In genomic region chr2:160407393-160408204, GRCh38 we compare ENCODE assay signal across 8 cellular contexts.
DNase-seq lines count a peak whose midpoint lies in the region; ATAC-seq, FAIRE-seq and TF ChIP-seq lines count a peak whose summit lies in the region.

No MANE protein-coding gene starts in this region.

- peaks cover 63% of the 10 kb centered on the region for H3K4me1 Mint-ChIP-seq in Calu3 (ENCODE audit: low read depth, unreplicated experiment)
- H3K4me1 Mint-ChIP-seq in T-helper 2 cell treated with Interferon-gamma antibody and Interleukin-4, amounts not matched to agents 5 μg/mL and 100 μg/mL, for 36 hours (ENCODE audit: low read depth), result peaks cover 73% of the 10 kb centered on the region

- no TSS peak for BruUV-seq in Calu3 (replicated peaks; lab: Mats Ljungman, UMichigan)
- BruUV-seq in K562 (replicated peaks; lab: Mats Ljungman, UMichigan), result no TSS peak

- peak overlapping the region; percentile 55 for H3K27ac Mint-ChIP-seq in Calu3 (ENCODE audit: unreplicated experiment)
- H3K27ac Mint-ChIP-seq in T-helper 2 cell treated with Interferon-gamma antibody and Interleukin-4, amounts not matched to agents 5 μg/mL and 100 μg/mL, for 36 hours, result peak overlapping the region; percentile 81

- TF ChIP-seq POLR2A in K562 (conservative IDR thresholded peaks at IDR 0.05), result no peak

- POLR2A ChIA-PET in K562 (lab: Yijun Ruan, JAX), result no interaction called here

- H3K36me3 ChIP-seq in K562 (ENCODE audit: control insufficient read depth, insufficient read depth, low read length) (no peaks in the 10 kb centered on the region), iPS-20b (ENCODE audit: insufficient read depth, low read depth, low read length) (no peaks in the 10 kb centered on the region), small intestine (ENCODE audit: control insufficient read depth in 2 of 2, insufficient read depth in 2 of 2, low read length in 2 of 2) (no peaks in the 10 kb centered on the region)

- peaks cover 51% of the 10 kb centered on the region for H3K36me3 Mint-ChIP-seq in Calu3 (ENCODE audit: insufficient read depth, unreplicated experiment)
- H3K36me3 Mint-ChIP-seq in T-helper 2 cell treated with Interferon-gamma antibody and Interleukin-4, amounts not matched to agents 5 μg/mL and 100 μg/mL, for 36 hours (ENCODE audit: low read depth), result peaks cover 22% of the 10 kb centered on the region

- peak; percentile 52 for ATAC-seq in GM21381 (IDR thresholded peaks at IDR 0.05; ENCODE audit: unreplicated experiment)
- peak; percentile 66 for ATAC-seq in K562

- H3K9me3 Mint-ChIP-seq in Calu3 (ENCODE audit: low read depth, unreplicated experiment), result no peaks in the 10 kb centered on the region
- H3K9me3 Mint-ChIP-seq in T-helper 2 cell treated with Interferon-gamma antibody and Interleukin-4, amounts not matched to agents 5 μg/mL and 100 μg/mL, for 36 hours, result no peaks in the 10 kb centered on the region

- DNase-seq in Calu3, result peak; percentile 66
- peak; percentile 52 for DNase-seq in HT1080 (ENCODE audit: low read depth)
- peak; percentile 59 for DNase-seq in T-helper 2 cell treated with Interferon-gamma antibody and Interleukin-4, amounts not matched to agents 5 μg/mL and 100 μg/mL, for 36 hours (ENCODE audit: low spot score)
- peak in 2 of 4 experiments; percentile 18 to 19 for DNase-seq in K562 (ENCODE audit: extremely low read depth in 1 of 4, low spot score in 3 of 4)
- peak; percentile 43 for DNase-seq in small intestine
- DNase-seq in DMS79 treated with DMSO at 0.1 percent for 48 hours (lab: John Stamatoyannopoulos, UW), result no peak

- H2AFZ ChIP-seq in K562 (ENCODE audit: low read depth, low read length), result no peak overlapping the region

- no peaks in the 10 kb centered on the region for H4K20me1 ChIP-seq in K562 (replicated peaks; ENCODE audit: control insufficient read depth, insufficient read depth, low read length)

- in situ Hi-C loops in K562 (cut with MboI), result no loop called here

- no peak overlapping the region for H3K4me2 ChIP-seq in K562 (ENCODE audit: insufficient read depth, low read length)

- no peak for TF ChIP-seq RAD21 in K562 (CRISPR knock-in tag; conservative IDR thresholded peaks at IDR 0.05 in 1 of 2, IDR thresholded peaks at IDR 0.05 in 1 of 2)

- H3K4me3 Mint-ChIP-seq in Calu3 (ENCODE audit: low read depth, unreplicated experiment), result peak overlapping the region; percentile 63
- peak overlapping the region; percentile 94 for H3K4me3 Mint-ChIP-seq in T-helper 2 cell treated with Interferon-gamma antibody and Interleukin-4, amounts not matched to agents 5 μg/mL and 100 μg/mL, for 36 hours

- no peaks in the 10 kb centered on the region for H3K79me2 ChIP-seq in K562 (ENCODE audit: control insufficient read depth, insufficient read depth, low read length)

- TF ChIP-seq EP300 in K562 (IDR thresholded peaks at IDR 0.05; ENCODE audit: low read length), result no peak

- H3K27ac ChIP-seq in K562 (ENCODE audit: extremely low read depth, low read depth, low read length) (no peak overlapping the region), iPS-20b (ENCODE audit: low read length) (no peak overlapping the region), small intestine (ENCODE audit: low read depth in 1 of 2, low read length in 1 of 2) (peak overlapping the region; percentile 58 to 95)

- H3K27me3 ChIP-seq in K562 (ENCODE audit: control insufficient read depth in 2 of 2, insufficient read depth in 2 of 2, low read length in 2 of 2) (peaks cover 10 to 15% of the 10 kb centered on the region in 2 experiments; a peak in 3 of 5 replicates), iPS-20b (ENCODE audit: insufficient read depth, low read length) (peaks cover 60% of the 10 kb centered on the region), small intestine (ENCODE audit: control insufficient read depth in 2 of 2, insufficient read depth in 2 of 2, low read length in 2 of 2) (no peaks in the 10 kb centered on the region)

- H3K9me3 ChIP-seq in K562 (replicated peaks; ENCODE audit: control insufficient read depth, insufficient read depth, low read depth, low read length) (no peaks in the 10 kb centered on the region), iPS-20b (ENCODE audit: insufficient read depth, low read depth, low read length) (no peaks in the 10 kb centered on the region), small intestine (ENCODE audit: control insufficient read depth, low read depth) (no peaks in the 10 kb centered on the region)

- H3K4me1 ChIP-seq in K562 (replicated peaks in 1 of 2; ENCODE audit: control insufficient read depth in 2 of 2, insufficient read depth in 2 of 2, low read length in 2 of 2), result peaks cover 0 to 10% of the 10 kb centered on the region in 2 experiments; a peak in 2 of 5 replicates
- H3K4me1 ChIP-seq in iPS-20b (ENCODE audit: insufficient read depth, low read length), result peaks cover 27% of the 10 kb centered on the region
- peaks cover 0 to 17% of the 10 kb centered on the region in 2 donors for H3K4me1 ChIP-seq in small intestine (ENCODE audit: control insufficient read depth in 2 of 2, insufficient read depth in 1 of 2, low read depth in 1 of 2, low read length in 1 of 2)

- WGBS in K562 (ENCODE audit: insufficient coverage, low coverage, missing lambda C conversion rate), result 21% methylated on average over 34 of the region's 121 CpGs
- 0 to 1% (median 1%) methylated on average over 34 to 121 of the region's 121 CpGs for WGBS in small intestine, 3 donors

- H3K4me3 ChIP-seq in K562, result no peak overlapping the region
- H3K4me3 ChIP-seq in iPS-20b (ENCODE audit: low read length), result peak overlapping the region; percentile 79
- H3K4me3 ChIP-seq in small intestine (ENCODE audit: low read depth in 1 of 2, low read length in 2 of 2), result peak overlapping the region; percentile 91 to 97

- H3K9me1 ChIP-seq in K562 (ENCODE audit: control insufficient read depth, insufficient read depth, low read length), result no peaks in the 10 kb centered on the region

- no peak for FAIRE-seq in K562 (lab: Jason Lieb, UNC)
- no peak for FAIRE-seq in small intestine (lab: Jason Lieb, UNC)

- CTCF ChIA-PET in Calu3 (lab: Charles Lee), result interaction anchor here (0.5 to 1.5 kb wide), 4 partner anchors 11 to 562 kb away, joined by 3 to 4 read pairs (median 3); no protein-coding TSS in a partner anchor
- CTCF ChIA-PET in K562 (lab: Yijun Ruan, JAX; ENCODE audit: low intra/inter-chr PET ratio), result no interaction called here

- intact Hi-C loops in Calu3 (cut with micrococcal nuclease; ENCODE audit: unreplicated experiment) (loop anchor here (5.0 kb wide), 1 partner anchor 245 kb away; no protein-coding TSS in a partner anchor), K562 (cut with micrococcal nuclease) (no loop called here)

- H3K9ac ChIP-seq in K562 (ENCODE audit: insufficient read depth in 1 of 2, low read depth in 2 of 2, low read length in 2 of 2) (no peak overlapping the region), iPS-20b (ENCODE audit: low read depth, low read length) (peak overlapping the region; percentile 68; the same call in 1 of the 2 replicates)

- TF ChIP-seq CTCF in Calu3 (IDR thresholded peaks at IDR 0.05; ENCODE audit: unreplicated experiment) (no peak), K562 (IDR thresholded peaks at IDR 0.05 in 2 of 3, conservative IDR thresholded peaks at IDR 0.05 in 1 of 3; ENCODE audit: insufficient read depth in 2 of 3, low read depth in 1 of 3, low read length in 3 of 3) (no peak)

- no peaks in the 10 kb centered on the region for H3K27me3 Mint-ChIP-seq in Calu3 (ENCODE audit: unreplicated experiment)
- H3K27me3 Mint-ChIP-seq in T-helper 2 cell treated with Interferon-gamma antibody and Interleukin-4, amounts not matched to agents 5 μg/mL and 100 μg/mL, for 36 hours (ENCODE audit: low read depth), result no peaks in the 10 kb centered on the region

TF ChIP-seq in K562, 482 proteins besides CTCF, POLR2A, EP300 and RAD21 (continues in another document):
- TF ChIP-seq AFF1 (IDR thresholded peaks at IDR 0.05; ENCODE audit: low read depth in 1 of 2, partially characterized antibody in 2 of 2), result no peak
- no peak for TF ChIP-seq CREM (IDR thresholded peaks at IDR 0.05; ENCODE audit: low read depth)
- no peak for TF ChIP-seq ZNF217 (CRISPR knock-in tag; IDR thresholded peaks at IDR 0.05)
- no peak for TF ChIP-seq KAT8 (IDR thresholded peaks at IDR 0.05; ENCODE audit: low read depth)
- no peak for TF ChIP-seq ZNF511 (CRISPR knock-in tag; IDR thresholded peaks at IDR 0.05)
- no peak for TF ChIP-seq TCF7 (IDR thresholded peaks at IDR 0.05; ENCODE audit: borderline replicate concordance)
- TF ChIP-seq PYGO2 (tag; IDR thresholded peaks at IDR 0.05), result no peak
- TF ChIP-seq ZNF384 (IDR thresholded peaks at IDR 0.05; ENCODE audit: low read depth, low read length), result no peak
- TF ChIP-seq HDAC8 (tag; IDR thresholded peaks at IDR 0.05), result no peak
- no peak for TF ChIP-seq NUFIP1 (IDR thresholded peaks at IDR 0.05; ENCODE audit: partially characterized antibody)

Comparison
In these comparisons a context has a peak if more than half of its experiments do, and no peak if none do; other contexts are left out.
1. H3K27ac ChIP-seq: peak in small intestine (2 of 2); none in K562 (single experiment) and iPS-20b (single experiment).